ENCODE assay signal across 1 cellular context in genomic region chr11:64007160-64007628, GRCh38.
TF ChIP-seq lines count a peak whose summit lies in the region.

No MANE protein-coding gene starts in this region.

TF ChIP-seq in HEK293, 187 proteins besides CTCF, POLR2A, EP300 and RAD21 (continued from another document):
- TF ChIP-seq PRDM10 (tag by site-specific recombination; IDR thresholded peaks at IDR 0.05), result peak; percentile 75
- no peak for TF ChIP-seq ZNF660 (tag by site-specific recombination; IDR thresholded peaks at IDR 0.05)
- TF ChIP-seq ZNF248 (tag by site-specific recombination; IDR thresholded peaks at IDR 0.05), result no peak
- TF ChIP-seq ZNF837 (tag by site-specific recombination; IDR thresholded peaks at IDR 0.05), result no peak
- no peak for TF ChIP-seq ZNF184 (tag by site-specific recombination; IDR thresholded peaks at IDR 0.05)
- no peak for TF ChIP-seq ZNF23 (tag by site-specific recombination; IDR thresholded peaks at IDR 0.05; ENCODE audit: borderline replicate concordance)
- TF ChIP-seq ZNF350 (tag by site-specific recombination; IDR thresholded peaks at IDR 0.05), result no peak
- TF ChIP-seq ZNF658 (tag by site-specific recombination; IDR thresholded peaks at IDR 0.05), result no peak
- TF ChIP-seq ZSCAN5A (tag by site-specific recombination; IDR thresholded peaks at IDR 0.05), result no peak
- TF ChIP-seq ZNF169 (tag by site-specific recombination; IDR thresholded peaks at IDR 0.05), result no peak
- no peak for TF ChIP-seq ZNF132 (tag by site-specific recombination; IDR thresholded peaks at IDR 0.05; ENCODE audit: borderline replicate concordance)
- TF ChIP-seq ZFP37 (tag by site-specific recombination; IDR thresholded peaks at IDR 0.05), result no peak
- no peak for TF ChIP-seq ZNF560 (tag by site-specific recombination; IDR thresholded peaks at IDR 0.05; ENCODE audit: borderline replicate concordance)
- TF ChIP-seq GLIS2 (tag by site-specific recombination; IDR thresholded peaks at IDR 0.05), result no peak
- TF ChIP-seq ZNF692 (tag by site-specific recombination; IDR thresholded peaks at IDR 0.05), result no peak
- no peak for TF ChIP-seq KLF9 (tag by site-specific recombination; IDR thresholded peaks at IDR 0.05; ENCODE audit: low read depth)
- TF ChIP-seq ZNF623 (tag by site-specific recombination; IDR thresholded peaks at IDR 0.05), result peak; percentile 46
- TF ChIP-seq ZNF488 (tag by site-specific recombination; IDR thresholded peaks at IDR 0.05), result no peak
- no peak for TF ChIP-seq PBX3 (CRISPR knock-in tag; IDR thresholded peaks at IDR 0.05)
- TF ChIP-seq GLI2 (tag by site-specific recombination; IDR thresholded peaks at IDR 0.05; ENCODE audit: borderline replicate concordance, low read depth), result no peak
- no peak for TF ChIP-seq BCL11B (tag by site-specific recombination; IDR thresholded peaks at IDR 0.05; ENCODE audit: low read depth)
- TF ChIP-seq ZNF626 (tag by site-specific recombination; IDR thresholded peaks at IDR 0.05), result no peak
